Comparison of ENCODE assay signal across 25 cellular contexts in genomic region chr13:51015973-51016372, GRCh38.
"Had no signal": no experiment of that assay in that cellular context is flagged by ENCODE, and none has a peak within 500 bp of the region (broad histone marks: within the 10 kb centered on the region; RNA-seq: fewer than 3 reads in every experiment).

No MANE protein-coding gene starts in this region.

- H3K4me1 ChIP-seq: left lung, stomach, suprapubic skin, tibial nerve had no signal

- H3K27me3 Mint-ChIP-seq: dendritic cell treated with granulocyte-macrophage colony-stimulating factor and Interleukin-4, amounts not matched to agents 40 ng/mL and 50 ng/mL, for 4 days had no signal

- H3K27me3 ChIP-seq: hepatocyte, left lung, stomach, suprapubic skin, tibial nerve had no signal

- H3K4me3 ChIP-seq: hepatocyte, left lung, lung, stomach, suprapubic skin, tibial nerve had no signal

- H3K36me3 Mint-ChIP-seq: immature natural killer cell; naive B cell; stimulated activated memory B cell treated with anti-CD40 and anti-IgM and Interleukin-4, amounts not matched to agents 10 μg/mL and 1 μg/mL and 100 μg/mL, for 72 hours had no signal

- H3K4me1 Mint-ChIP-seq: activated naive CD8-positive, alpha-beta T cell treated with anti-CD3 and anti-CD28 coated beads, Interleukin-2, amount 50 U/mL, for 24 hours; immature natural killer cell; naive B cell; stimulated activated memory B cell treated with anti-CD40 and anti-IgM and Interleukin-4, amounts not matched to agents 10 μg/mL and 1 μg/mL and 100 μg/mL, for 72 hours had no signal

- H3K27ac Mint-ChIP-seq: activated CD8-positive, alpha-beta T cell treated with anti-CD3 and anti-CD28 coated beads, Interleukin-2, amount 10 ng/mL, durations not matched to agents 7 days and 5 days; activated naive CD8-positive, alpha-beta T cell treated with anti-CD3 and anti-CD28 coated beads, Interleukin-2, amount 50 U/mL, for 24 hours; activated T-helper 1 cell treated with anti-CD3 and anti-CD28 coated beads, Interleukin-12 subunit alpha, Interleukin-12 subunit beta, Interleukin-2, Interleukin-4 antibody, amounts not matched to agents 30 ng/mL and 10 ng/mL and 1 ng/mL, durations not matched to agents 14 hours and 24 hours and 36 hours; dendritic cell treated with granulocyte-macrophage colony-stimulating factor and Interleukin-4, amounts not matched to agents 40 ng/mL and 50 ng/mL, for 4 days; immature natural killer cell; naive B cell; stimulated activated memory B cell treated with anti-CD40 and anti-IgM and Interleukin-4, amounts not matched to agents 10 μg/mL and 1 μg/mL and 100 μg/mL, for 72 hours had no signal

- H3K9me3 Mint-ChIP-seq: activated T-helper 1 cell treated with anti-CD3 and anti-CD28 coated beads, Interleukin-12 subunit alpha, Interleukin-12 subunit beta, Interleukin-2, Interleukin-4 antibody, amounts not matched to agents 30 ng/mL and 10 ng/mL and 1 ng/mL, durations not matched to agents 14 hours and 24 hours and 36 hours; immature natural killer cell had no signal

- H3K9me3 ChIP-seq: suprapubic skin had no signal

- ATAC-seq: activated CD4-positive, CD25-positive, alpha-beta regulatory T cell treated with anti-CD3 and anti-CD28 coated beads, Interleukin-2, amount 50 U/mL, for 24 hours; activated CD8-positive, alpha-beta T cell treated with anti-CD3 and anti-CD28 coated beads, Interleukin-2, amount 10 ng/mL, durations not matched to agents 7 days and 5 days; activated naive CD8-positive, alpha-beta T cell treated with anti-CD3 and anti-CD28 coated beads, Interleukin-2, amount 50 U/mL, for 24 hours; left lung; sciatic nerve; stimulated activated memory B cell treated with anti-CD40 and anti-IgM and Interleukin-4, amounts not matched to agents 10 μg/mL and 1 μg/mL and 100 μg/mL, for 72 hours had no signal

- H3K36me3 ChIP-seq: left lung, stomach, suprapubic skin, tibial nerve had no signal

- DNase-seq: activated CD4-positive, alpha-beta T cell treated with anti-CD3 and anti-CD28 coated beads, Interleukin-2, amount 50 U/mL, for 1 hour; activated CD8-positive, alpha-beta T cell treated with anti-CD3 and anti-CD28 coated beads, Interleukin-2, amount 10 ng/mL, durations not matched to agents 7 days and 5 days; activated gamma-delta T cell; activated naive CD4-positive, alpha-beta T cell treated with anti-CD3 and anti-CD28 coated beads, Interleukin-2, amount 50 U/mL, for 16 hours; activated naive CD8-positive, alpha-beta T cell treated with anti-CD3 and anti-CD28 coated beads, Interleukin-2, amount 50 U/mL, for 24 hours; effector CD4-positive, alpha-beta T cell; erythroblast; foreskin melanocyte; immature natural killer cell; left lung; naive B cell; posterior cingulate gyrus; small intestine; stimulated activated CD4-positive, alpha-beta T cell treated with anti-CD3 and anti-CD28 coated beads, Interleukin-2, amount 100 ng/mL, for 24 hours; stomach had no signal

- H3K27ac ChIP-seq: hepatocyte, left lung, stomach, suprapubic skin, tibial nerve, VCaP had no signal

- H3K4me3 Mint-ChIP-seq: activated CD8-positive, alpha-beta T cell treated with anti-CD3 and anti-CD28 coated beads, Interleukin-2, amount 10 ng/mL, durations not matched to agents 7 days and 5 days; activated naive CD8-positive, alpha-beta T cell treated with anti-CD3 and anti-CD28 coated beads, Interleukin-2, amount 50 U/mL, for 24 hours; activated T-helper 1 cell treated with anti-CD3 and anti-CD28 coated beads, Interleukin-12 subunit alpha, Interleukin-12 subunit beta, Interleukin-2, Interleukin-4 antibody, amounts not matched to agents 30 ng/mL and 10 ng/mL and 1 ng/mL, durations not matched to agents 14 hours and 24 hours and 36 hours; dendritic cell treated with granulocyte-macrophage colony-stimulating factor and Interleukin-4, amounts not matched to agents 40 ng/mL and 50 ng/mL, for 4 days; immature natural killer cell; stimulated activated memory B cell treated with anti-CD40 and anti-IgM and Interleukin-4, amounts not matched to agents 10 μg/mL and 1 μg/mL and 100 μg/mL, for 72 hours had no signal
